Comparison of ENCODE assay signal across 8 cellular contexts in the genomic region with DNA sequence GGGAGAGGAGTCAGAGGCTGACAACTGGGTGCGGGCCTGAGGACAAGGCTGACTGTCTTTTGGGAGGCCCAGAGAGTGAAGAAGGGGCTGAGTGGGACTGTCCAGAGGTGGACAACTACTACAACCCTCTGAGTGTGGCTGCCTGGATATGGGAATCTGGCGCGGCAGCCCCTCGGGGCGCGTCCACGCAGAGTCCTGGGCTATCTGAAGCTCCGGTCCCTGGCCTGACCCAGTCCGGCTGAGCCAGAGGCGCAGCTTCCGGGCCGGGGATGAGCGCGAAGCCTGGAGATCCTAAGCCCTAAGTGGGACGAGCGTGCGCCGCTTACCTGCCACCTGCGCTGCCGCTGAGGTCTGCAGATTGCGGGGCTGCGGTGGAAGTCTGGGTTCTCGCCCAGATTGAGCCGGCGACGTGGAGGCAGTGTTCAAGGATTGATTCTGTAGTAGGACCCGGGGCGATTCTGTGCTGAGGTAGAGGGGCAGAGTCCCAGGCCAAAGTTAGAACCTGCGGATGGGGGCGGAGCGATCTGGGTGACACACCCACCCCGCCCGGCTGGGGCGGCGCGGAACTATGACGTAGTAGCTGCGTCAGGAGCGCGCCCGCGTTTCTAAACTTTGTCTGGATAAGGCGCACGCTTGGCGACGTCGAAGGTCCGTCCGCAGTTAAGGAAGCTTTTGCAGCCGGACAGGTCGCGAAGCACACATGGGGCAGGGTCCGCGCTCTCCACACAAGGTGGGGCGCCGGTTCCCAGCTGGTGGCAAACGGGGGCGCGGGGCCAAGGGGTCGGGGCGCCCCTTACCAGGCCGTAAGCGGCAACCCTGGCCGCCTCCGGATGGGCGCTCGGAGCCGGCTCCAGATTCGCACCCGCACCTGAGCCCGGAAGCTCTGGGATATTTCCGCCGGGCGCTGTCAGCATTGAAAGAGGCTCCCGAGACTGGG. TPM values are rescaled to one million over a fixed set of nuclear protein-coding genes. Genes with fewer than 3 reads are reported as not detected.
A peak's percentile ranks its signal among the peaks of the same experiment; 100 is the strongest.
DNase-seq lines count a peak whose midpoint lies in the region; ATAC-seq and TF ChIP-seq lines count a peak whose summit lies in the region.

A gene (minus strand): TSS at position 526 of the 937 bp plus-strand sequence. CDS start 674 bp downstream, outside the sequence.
A gene with protein sequence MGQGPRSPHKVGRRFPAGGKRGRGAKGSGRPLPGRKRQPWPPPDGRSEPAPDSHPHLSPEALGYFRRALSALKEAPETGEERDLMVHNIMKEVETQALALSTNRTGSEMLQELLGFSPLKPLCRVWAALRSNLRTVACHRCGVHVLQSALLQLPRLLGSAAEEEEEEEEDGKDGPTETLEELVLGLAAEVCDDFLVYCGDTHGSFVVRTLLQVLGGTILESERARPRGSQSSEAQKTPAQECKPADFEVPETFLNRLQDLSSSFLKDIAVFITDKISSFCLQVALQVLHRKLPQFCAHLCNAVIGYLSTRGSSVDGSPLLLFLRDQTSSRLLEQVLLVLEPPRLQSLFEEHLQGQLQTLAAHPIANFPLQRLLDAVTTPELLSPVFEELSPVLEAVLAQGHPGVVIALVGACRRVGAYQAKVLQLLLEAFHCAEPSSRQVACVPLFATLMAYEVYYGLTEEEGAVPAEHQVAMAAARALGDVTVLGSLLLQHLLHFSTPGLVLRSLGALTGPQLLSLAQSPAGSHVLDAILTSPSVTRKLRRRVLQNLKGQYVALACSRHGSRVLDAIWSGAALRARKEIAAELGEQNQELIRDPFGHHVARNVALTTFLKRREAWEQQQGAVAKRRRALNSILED (plus strand): TSS at position 596 of the 937 bp plus-strand sequence. CDS start 105 bp downstream, at position 701.

- peak within 1 kb of the TSS; percentile 89 for H3K9ac ChIP-seq in trophoblast cell (ENCODE audit: low read length)

- H3K27me3 ChIP-seq in GM06990 (replicated peaks; ENCODE audit: control insufficient read depth, insufficient read depth, low read length) (no peaks in the 10 kb centered on the region), trophoblast cell (ENCODE audit: insufficient read depth, low read length) (no peaks in the 10 kb centered on the region), tibial nerve (no peaks in the 10 kb centered on the region)

- H3K4ac ChIP-seq in trophoblast cell (ENCODE audit: low read depth, low read length): peak within 1 kb of the TSS; percentile 39

- peak within 1 kb of the TSS; percentile 79 for H3K4me3 ChIP-seq in GM06990 (replicated peaks; ENCODE audit: low read depth, low read length)
- peak within 1 kb of the TSS; percentile 85 for H3K4me3 ChIP-seq in HEK293 (ENCODE audit: low read depth, low read length)
- H3K4me3 ChIP-seq in trophoblast cell (ENCODE audit: low read depth, low read length): peak within 1 kb of the TSS; percentile 84
- peak within 1 kb of the TSS; percentile 70 to 96 (median 88) for H3K4me3 ChIP-seq in tibial nerve

- peak within 1 kb of the TSS; percentile 40 for H3K23ac ChIP-seq in trophoblast cell (ENCODE audit: low read length)

- DNase-seq in GM06990 (ENCODE audit: extremely low read depth, insufficient read length): peak; percentile 93
- DNase-seq in MV-4-11 (lab: John Stamatoyannopoulos, UW): peak; percentile 80
- DNase-seq in SW 1271 (lab: John Stamatoyannopoulos, UW): peak; percentile 78
- peak; percentile 96 for DNase-seq in activated naive CD8-positive, alpha-beta T cell treated with anti-CD3 and anti-CD28 coated beads, Interleukin-2, amount 50 U/mL, for 24 hours
- peak; percentile 96 for DNase-seq in Right ventricle myocardium superior
- peak; percentile 91 to 98 for DNase-seq in trophoblast cell
- DNase-seq in tibial nerve (ENCODE audit: low spot score in 2 of 2): peak; percentile 83 to 94

- peaks cover 3% of the 10 kb centered on the region for H3K79me1 ChIP-seq in trophoblast cell (ENCODE audit: low read length)

- H3K9me3 Mint-ChIP-seq in activated naive CD8-positive, alpha-beta T cell treated with anti-CD3 and anti-CD28 coated beads, Interleukin-2, amount 50 U/mL, for 24 hours: no peaks in the 10 kb centered on the region

- intact Hi-C loops in Right ventricle myocardium superior (cut with DNase I): no loop called here

- CTCF ChIA-PET in HEK293 (lab: Yijun Ruan, JAX): interaction anchor here (0.7 to 5.7 kb wide), 12 partner anchors 9 to 138 kb away, joined by 3 to 133 read pairs (median 4); a partner anchor contains a TSS

- H4K91ac ChIP-seq in trophoblast cell (ENCODE audit: low read depth, low read length): peak within 1 kb of the TSS; percentile 33

- H3K27ac Mint-ChIP-seq in activated naive CD8-positive, alpha-beta T cell treated with anti-CD3 and anti-CD28 coated beads, Interleukin-2, amount 50 U/mL, for 24 hours: peak within 1 kb of the TSS; percentile 91

- peak within 1 kb of the TSS; percentile 79 for H3K4me2 ChIP-seq in trophoblast cell (ENCODE audit: low read length)

- POLR2A ChIA-PET in HEK293 (lab: Yijun Ruan, JAX): interaction anchor here (0.7 to 5.4 kb wide), 8 partner anchors 9 to 158 kb away, joined by 3 to 62 read pairs (median 5); a partner anchor contains a TSS

- peak within 1 kb of the TSS; percentile 81 for H4K12ac ChIP-seq in trophoblast cell (ENCODE audit: low read depth, low read length)

- peak within 1 kb of the TSS; percentile 38 for H2BK5ac ChIP-seq in trophoblast cell (ENCODE audit: low read depth, low read length, poor library complexity)

- H3K9me3 ChIP-seq in HEK293 (ENCODE audit: control insufficient read depth, insufficient read depth, low read depth, low read length) (no peaks in the 10 kb centered on the region), trophoblast cell (ENCODE audit: insufficient read depth, low read depth, low read length) (no peaks in the 10 kb centered on the region), tibial nerve (no peaks in the 10 kb centered on the region)

- WGBS in trophoblast cell (ENCODE audit: extremely low coverage, insufficient coverage, insufficient read length): no CpG with 5 or more reads among the region's 75 CpGs
- 1 to 2% methylated on average over 29 to 69 of the region's 75 CpGs for WGBS in tibial nerve, 2 donors

- TF ChIP-seq POLR2A in tibial nerve (IDR thresholded peaks at IDR 0.05): peak; percentile 19 to 62

- peaks cover 55% of the 10 kb centered on the region for H3K4me1 Mint-ChIP-seq in activated naive CD8-positive, alpha-beta T cell treated with anti-CD3 and anti-CD28 coated beads, Interleukin-2, amount 50 U/mL, for 24 hours

- no peak within 1 kb of the TSS for H2BK12ac ChIP-seq in trophoblast cell (ENCODE audit: low read length)

- H3K79me2 ChIP-seq in trophoblast cell (ENCODE audit: control insufficient read depth, insufficient read depth, low read length, poor library complexity): peaks cover 9% of the 10 kb centered on the region

- H3K27ac ChIP-seq in HEK293 (ENCODE audit: extremely low read depth, low read depth, low read length): peak within 1 kb of the TSS; percentile 71
- peak within 1 kb of the TSS; percentile 47 for H3K27ac ChIP-seq in trophoblast cell (ENCODE audit: low read depth, low read length)
- H3K27ac ChIP-seq in tibial nerve: peak within 1 kb of the TSS; percentile 57 to 92 (median 86)

- no peaks in the 10 kb centered on the region for H3K27me3 Mint-ChIP-seq in activated naive CD8-positive, alpha-beta T cell treated with anti-CD3 and anti-CD28 coated beads, Interleukin-2, amount 50 U/mL, for 24 hours

- peaks cover 12% of the 10 kb centered on the region for H3K4me1 ChIP-seq in HEK293 (ENCODE audit: control insufficient read depth, insufficient read depth, low read length)
- peaks cover 11 to 14% of the 10 kb centered on the region in 2 experiments for H3K4me1 ChIP-seq in trophoblast cell (ENCODE audit: control insufficient read depth in 1 of 2, insufficient read depth in 2 of 2, low read length in 2 of 2)
- H3K4me1 ChIP-seq in tibial nerve: peaks cover 0 to 48% (median 13%) of the 10 kb centered on the region in 4 donors

- peak within 1 kb of the TSS; percentile 93 for H2AFZ ChIP-seq in trophoblast cell (ENCODE audit: insufficient read depth, low read length, poor library complexity)

- H2BK120ac ChIP-seq in trophoblast cell (ENCODE audit: insufficient read depth, low read length, poor library complexity): no peak within 1 kb of the TSS

- peak within 1 kb of the TSS; percentile 42 for H2AK5ac ChIP-seq in trophoblast cell (ENCODE audit: low read length)

- TF ChIP-seq CTCF in GM06990 (IDR thresholded peaks at IDR 0.05; ENCODE audit: insufficient read depth, low read length, poor library complexity, severe bottlenecking): no peak
- TF ChIP-seq CTCF in HEK293 (tag by site-specific recombination; IDR thresholded peaks at IDR 0.05): no peak
- peak in 2 of 5 experiments; percentile 3 to 32 for TF ChIP-seq CTCF in tibial nerve (IDR thresholded peaks at IDR 0.05)

- peak within 1 kb of the TSS; percentile 81 for H4K8ac ChIP-seq in trophoblast cell (ENCODE audit: low read depth, low read length)

- peak within 1 kb of the TSS; percentile 92 for H3K4me3 Mint-ChIP-seq in activated naive CD8-positive, alpha-beta T cell treated with anti-CD3 and anti-CD28 coated beads, Interleukin-2, amount 50 U/mL, for 24 hours

- peaks cover 26% of the 10 kb centered on the region for H3K36me3 ChIP-seq in GM06990 (ENCODE audit: control insufficient read depth, insufficient read depth, low read length)
- H3K36me3 ChIP-seq in HEK293 (ENCODE audit: control insufficient read depth in 2 of 2, insufficient read depth in 1 of 2, low read length in 2 of 2): peaks cover 21 to 57% of the 10 kb centered on the region in 2 experiments
- peaks cover 27 to 40% of the 10 kb centered on the region in 2 experiments for H3K36me3 ChIP-seq in trophoblast cell (ENCODE audit: control insufficient read depth in 1 of 2, insufficient read depth in 2 of 2, low read length in 2 of 2)
- peaks cover 3 to 53% (median 36%) of the 10 kb centered on the region in 3 donors for H3K36me3 ChIP-seq in tibial nerve

- ATAC-seq in activated naive CD8-positive, alpha-beta T cell treated with anti-CD3 and anti-CD28 coated beads, Interleukin-2, amount 50 U/mL, for 24 hours: peak; percentile 72
- peak; percentile 95 for ATAC-seq in Right ventricle myocardium superior (ENCODE audit: poor library complexity)

- peak within 1 kb of the TSS; percentile 46 for H3K14ac ChIP-seq in trophoblast cell (ENCODE audit: low read length)

- peak; percentile 88 to 91 for TF ChIP-seq EP300 in tibial nerve (IDR thresholded peaks at IDR 0.05)

- H3K18ac ChIP-seq in trophoblast cell (ENCODE audit: low read length): peak within 1 kb of the TSS; percentile 86

- peaks cover 31% of the 10 kb centered on the region for H3K36me3 Mint-ChIP-seq in activated naive CD8-positive, alpha-beta T cell treated with anti-CD3 and anti-CD28 coated beads, Interleukin-2, amount 50 U/mL, for 24 hours (ENCODE audit: low read depth)

TF ChIP-seq in HEK293, 187 proteins besides CTCF, POLR2A, EP300 and RAD21 (continues in another document):
- no peak for TF ChIP-seq ZNF670 (tag by site-specific recombination; IDR thresholded peaks at IDR 0.05; ENCODE audit: low read depth)
- TF ChIP-seq ZNF48 (tag by site-specific recombination; IDR thresholded peaks at IDR 0.05): no peak

RNA-seq across cellular contexts. Expression of the first gene that starts in this region (rescaled TPM):
- total RNA-seq in Right ventricle myocardium superior: 5.2 TPM
- 17.9 and 20.8 TPM in 2 replicates for polyA plus RNA-seq in trophoblast cell (2013)
- 10 to 100 TPM; 15.7 to 43.5 (median 22.6) TPM for total RNA-seq in tibial nerve

RNA-seq across cellular contexts. Expression of the second gene that starts in this region (rescaled TPM):
- 23.4 TPM for total RNA-seq in Right ventricle myocardium superior
- polyA plus RNA-seq in trophoblast cell (2013): 10.5 TPM in 2 replicates
- 10 to 100 TPM; 17.0 to 24.9 (median 20.4) TPM for total RNA-seq in tibial nerve

Comparison
In these comparisons a context has a peak if more than half of its experiments do, and no peak if none do; other contexts are left out.
1. Peak in every context shown above with its lines: DNase-seq, ATAC-seq, H3K4me3 ChIP-seq and H3K27ac ChIP-seq.